In genomic region chr19:7238091-7238490, GRCh38 we compare ENCODE assay signal across 31 cellular contexts.
"Had no signal": no experiment of that assay in that cellular context is flagged by ENCODE, and none has a peak within 500 bp of the region (broad histone marks: within the 10 kb centered on the region; RNA-seq: fewer than 3 reads in every experiment).

No MANE protein-coding gene starts in this region.

- H3K36me3 Mint-ChIP-seq: activated naive CD4-positive, alpha-beta T cell treated with anti-CD3 and anti-CD28 coated beads, Interleukin-2, amount 50 U/mL, for 24 hours; activated naive CD8-positive, alpha-beta T cell treated with anti-CD3 and anti-CD28 coated beads, Interleukin-2, amount 10 ng/mL, durations not matched to agents 7 days and 5 days had no signal

- H3K4me2 ChIP-seq: PC-9 had no signal

- H3K4me1 ChIP-seq: breast epithelium, SJCRH30 had no signal

- H3K36me3 ChIP-seq: breast epithelium, MG63, SJCRH30 had no signal

- H3K27me3 ChIP-seq: body of pancreas, breast epithelium, MG63, SJCRH30 had no signal

- H3K4me3 ChIP-seq: body of pancreas, breast epithelium, MG63, PC-9, SJCRH30, SK-N-MC had no signal

- H3K27me3 Mint-ChIP-seq: activated CD4-positive, alpha-beta T cell treated with anti-CD3 and anti-CD28 coated beads for 36 hours; activated CD4-positive, alpha-beta T cell treated with anti-CD3 and anti-CD28 coated beads, Interleukin-2, amount 10 ng/mL, durations not matched to agents 7 days and 5 days; activated naive CD4-positive, alpha-beta T cell treated with anti-CD3 and anti-CD28 coated beads, Interleukin-2, amount 50 U/mL, for 24 hours; activated naive CD8-positive, alpha-beta T cell treated with anti-CD3 and anti-CD28 coated beads, Interleukin-2, amount 10 ng/mL, durations not matched to agents 7 days and 5 days; activated T-cell treated with anti-CD3 and anti-CD28 coated beads, Interleukin-2, amount 50 U/mL, for 24 hours had no signal

- H3K4me1 Mint-ChIP-seq: activated CD4-positive, alpha-beta T cell treated with anti-CD3 and anti-CD28 coated beads for 36 hours; activated CD4-positive, alpha-beta T cell treated with anti-CD3 and anti-CD28 coated beads, Interleukin-2, amount 10 ng/mL, durations not matched to agents 7 days and 5 days; activated naive CD4-positive, alpha-beta T cell treated with anti-CD3 and anti-CD28 coated beads, Interleukin-2, amount 50 U/mL, for 24 hours; activated naive CD8-positive, alpha-beta T cell treated with anti-CD3 and anti-CD28 coated beads, Interleukin-2, amount 10 ng/mL, durations not matched to agents 7 days and 5 days; WTC11 had no signal

- DNase-seq: activated CD4-positive, alpha-beta T cell treated with anti-CD3 and anti-CD28 coated beads for 36 hours; activated CD4-positive, alpha-beta T cell treated with anti-CD3 and anti-CD28 coated beads, Interleukin-2, amount 10 ng/mL, durations not matched to agents 7 days and 5 days; activated CD4-positive, alpha-beta T cell treated with anti-CD3 and anti-CD28 coated beads, Interleukin-2, amount 50 U/mL, for 48 hours; activated CD8-positive, alpha-beta T cell treated with anti-CD3 and anti-CD28 coated beads, Interleukin-2, amount 10 ng/mL, durations not matched to agents 7 days and 5 days; activated gamma-delta T cell; activated naive CD4-positive, alpha-beta T cell treated with Interleukin-2 at 50 U/mL for 16 hours; activated naive CD8-positive, alpha-beta T cell treated with anti-CD3 and anti-CD28 coated beads, Interleukin-2, amount 10 ng/mL, durations not matched to agents 7 days and 5 days; activated T-cell treated with anti-CD3 and anti-CD28 coated beads, Interleukin-2, amount 50 U/mL, for 24 hours; amygdala; body of pancreas; Kasumi-1; KG1; MG63; NCI-H1048; NCI-H1105 treated with DMSO at 0.1 percent for 48 hours; NCI-H1436; NCI-H1694; NCI-H2029; NCI-H345; NCI-H524 treated with DMSO at 0.1 percent for 48 hours; NK-92 treated with Interleukin-12 subunit alpha and Interleukin-12 subunit beta, amount 100 ng/mL, for 24 hours; PC-9; Right ventricle myocardium superior; SJCRH30; T1000 had no signal

- H3K9me3 Mint-ChIP-seq: activated naive CD4-positive, alpha-beta T cell treated with anti-CD3 and anti-CD28 coated beads, Interleukin-2, amount 50 U/mL, for 24 hours had no signal

- H3K27ac Mint-ChIP-seq: activated CD4-positive, alpha-beta T cell treated with anti-CD3 and anti-CD28 coated beads for 36 hours; activated CD4-positive, alpha-beta T cell treated with anti-CD3 and anti-CD28 coated beads, Interleukin-2, amount 10 ng/mL, durations not matched to agents 7 days and 5 days; activated CD8-positive, alpha-beta T cell treated with anti-CD3 and anti-CD28 coated beads, Interleukin-2, amount 10 ng/mL, durations not matched to agents 7 days and 5 days; activated naive CD4-positive, alpha-beta T cell treated with anti-CD3 and anti-CD28 coated beads, Interleukin-2, amount 50 U/mL, for 24 hours; activated naive CD8-positive, alpha-beta T cell treated with anti-CD3 and anti-CD28 coated beads, Interleukin-2, amount 10 ng/mL, durations not matched to agents 7 days and 5 days; activated T-cell treated with anti-CD3 and anti-CD28 coated beads, Interleukin-2, amount 50 U/mL, for 24 hours; activated T-helper 2 cell treated with anti-CD3 and anti-CD28 coated beads, Interferon-gamma antibody, Interleukin-2, Interleukin-4, amounts not matched to agents 10 μg/mL and 5 μg/mL and 100 μg/mL, durations not matched to agents 14 hours and 24 hours and 36 hours; WTC11 had no signal

- H3K4me3 Mint-ChIP-seq: activated CD4-positive, alpha-beta T cell treated with anti-CD3 and anti-CD28 coated beads for 36 hours; activated CD4-positive, alpha-beta T cell treated with anti-CD3 and anti-CD28 coated beads, Interleukin-2, amount 10 ng/mL, durations not matched to agents 7 days and 5 days; activated CD8-positive, alpha-beta T cell treated with anti-CD3 and anti-CD28 coated beads, Interleukin-2, amount 10 ng/mL, durations not matched to agents 7 days and 5 days; activated naive CD4-positive, alpha-beta T cell treated with anti-CD3 and anti-CD28 coated beads, Interleukin-2, amount 50 U/mL, for 24 hours; activated naive CD8-positive, alpha-beta T cell treated with anti-CD3 and anti-CD28 coated beads, Interleukin-2, amount 10 ng/mL, durations not matched to agents 7 days and 5 days; activated T-cell treated with anti-CD3 and anti-CD28 coated beads, Interleukin-2, amount 50 U/mL, for 24 hours; WTC11 had no signal

- ATAC-seq: activated CD4-positive, alpha-beta T cell treated with anti-CD3 and anti-CD28 coated beads for 36 hours; activated CD4-positive, CD25-positive, alpha-beta regulatory T cell treated with anti-CD3 and anti-CD28 coated beads, Interleukin-2, amount 50 U/mL, for 24 hours; activated CD8-positive, alpha-beta T cell treated with anti-CD3 and anti-CD28 coated beads, Interleukin-2, amount 10 ng/mL, durations not matched to agents 7 days and 5 days; body of pancreas; WTC11 had no signal

- H3K27ac ChIP-seq: body of pancreas, breast epithelium, PC-9, SJCRH30, SK-N-MC had no signal

- H2AFZ ChIP-seq: PC-9 had no signal

- H3K9me3 ChIP-seq: body of pancreas, breast epithelium, SJCRH30 had no signal
